ENCODE assay signal across 8 cellular contexts in genomic region chr17:29116652-29117439, GRCh38.
DNase-seq lines count a peak whose midpoint lies in the region; ATAC-seq and TF ChIP-seq lines count a peak whose summit lies in the region.

No MANE protein-coding gene starts in this region.

- no peak overlapping the region for H3K27ac Mint-ChIP-seq in activated CD4-positive, alpha-beta memory T cell treated with anti-CD3 and anti-CD28 coated beads for 36 hours

- H3K27me3 Mint-ChIP-seq in activated CD4-positive, alpha-beta memory T cell treated with anti-CD3 and anti-CD28 coated beads for 36 hours = no peaks in the 10 kb centered on the region

- in situ Hi-C loops in GM13977 (cut with MboI; ENCODE audit: low pct_unique_long_range_greater_than_20kb, low sequenced_read_pairs, unreplicated experiment) = no loop called here

- peaks cover 3% of the 10 kb centered on the region for H3K36me3 Mint-ChIP-seq in activated CD4-positive, alpha-beta memory T cell treated with anti-CD3 and anti-CD28 coated beads for 36 hours

- POLR2A ChIA-PET in AG04449 (lab: Yijun Ruan, JAX) = interaction anchor here (1.1 to 1.9 kb wide), 3 partner anchors 23 to 390 kb away, joined by 3 to 12 read pairs (median 3); partner anchors contain the start of gene TLCD1
- POLR2A ChIA-PET in activated CD4-positive, alpha-beta memory T cell treated with anti-CD3 and anti-CD28 coated beads for 36 hours (lab: Charles Lee) = interaction anchor here (0.8 to 1.3 kb wide), 4 partner anchors 21 to 390 kb away, joined by 3 to 7 read pairs (median 4); no protein-coding TSS in a partner anchor

- no peaks in the 10 kb centered on the region for H3K4me1 ChIP-seq in lung (ENCODE audit: control insufficient read depth in 2 of 2, insufficient read depth in 2 of 2, low read length in 2 of 2)

- no peaks in the 10 kb centered on the region for H3K9me3 ChIP-seq in lung (ENCODE audit: control insufficient read depth in 2 of 2, insufficient read depth in 1 of 2, low read length in 1 of 2)

- intact Hi-C loops in activated CD4-positive, alpha-beta memory T cell treated with anti-CD3 and anti-CD28 coated beads for 36 hours (cut with micrococcal nuclease) = loop anchor here (2.0 to 10.0 kb wide), 4 partner anchors 152 to 472 kb away; partner anchors contain the start of genes BLTP2, NEK8, PHF12 and TLCD1
- intact Hi-C loops in dorsolateral prefrontal cortex (cut with DNase I) = loop anchor here in 1 of 2 donors (1.0 kb wide), 1 partner anchor 152 kb away; no protein-coding TSS in a partner anchor

- H3K4me3 Mint-ChIP-seq in activated CD4-positive, alpha-beta memory T cell treated with anti-CD3 and anti-CD28 coated beads for 36 hours = no peak overlapping the region

- no peaks in the 10 kb centered on the region for H3K9me3 Mint-ChIP-seq in activated CD4-positive, alpha-beta memory T cell treated with anti-CD3 and anti-CD28 coated beads for 36 hours

- CTCF ChIA-PET in AG04449 (lab: Yijun Ruan, JAX) = interaction anchor here (0.7 to 20.8 kb wide), 64 partner anchors 3 to 470 kb away, joined by 3 to 1065 read pairs (median 5); partner anchors contain the start of genes MYO18A, NEK8, PHF12 and SEZ6
- CTCF ChIA-PET in activated CD4-positive, alpha-beta memory T cell treated with anti-CD3 and anti-CD28 coated beads for 36 hours (lab: Charles Lee) = interaction anchor here (0.5 to 12.6 kb wide), 81 partner anchors 8 to 728 kb away, joined by 3 to 475 read pairs (median 4); partner anchors contain the start of genes FAM222B, MYO18A, NEK8 and PHF12

- TF ChIP-seq CTCF in AG04449 (IDR thresholded peaks at IDR 0.05; ENCODE audit: insufficient read depth, low read length, missing control alignments) (peak; percentile 92), GM13977 (IDR thresholded peaks at IDR 0.05; ENCODE audit: extremely low read depth, insufficient read depth, missing control alignments) (peak; percentile 97), dorsolateral prefrontal cortex (IDR thresholded peaks at IDR 0.05 in 54 of 56, conservative IDR thresholded peaks at IDR 0.05 in 2 of 56; ENCODE audit: low read depth in 1 of 56, partially characterized antibody in 56 of 56) (peak; percentile 75 to 99 (median 94)), lung (IDR thresholded peaks at IDR 0.05; ENCODE audit: control extremely low read depth, extremely low read depth) (peak; percentile 76)

- H3K27ac ChIP-seq in dorsolateral prefrontal cortex (peak overlapping the region in 54 of 59 donors; percentile 11 to 88 (median 71)), lung (ENCODE audit: low read depth in 1 of 2, low read length in 1 of 2) (no peak overlapping the region)

- H3K4me1 Mint-ChIP-seq in activated CD4-positive, alpha-beta memory T cell treated with anti-CD3 and anti-CD28 coated beads for 36 hours (ENCODE audit: low read depth) = peaks cover 4% of the 10 kb centered on the region

- H3K27me3 ChIP-seq in dorsolateral prefrontal cortex (no peaks in the 10 kb centered on the region), lung (ENCODE audit: control insufficient read depth, insufficient read depth) (no peaks in the 10 kb centered on the region)

- 40 to 55% methylated on average over 22 to 25 of the region's 25 CpGs for WGBS in lung, 2 donors

- H3K36me3 ChIP-seq in lung (ENCODE audit: control insufficient read depth in 2 of 2, insufficient read depth in 2 of 2, low read length in 2 of 2) = peaks cover 6 to 56% of the 10 kb centered on the region in 2 donors

- no peak overlapping the region for H3K4me3 ChIP-seq in AG04449 (ENCODE audit: low read depth, low read length)
- peak overlapping the region in 2 of 59 donors; percentile 13 to 14 for H3K4me3 ChIP-seq in dorsolateral prefrontal cortex
- no peak overlapping the region for H3K4me3 ChIP-seq in lung

- DNase-seq in AG04449 (ENCODE audit: low read depth, low spot score) (no peak), GM13977 (ENCODE audit: low spot score) (peak; percentile 83), NCI-H748 (lab: John Stamatoyannopoulos, UW; ENCODE audit: unreplicated experiment) (peak; percentile 76), dorsolateral prefrontal cortex (peak; percentile 78 to 88 (median 84)), lung (ENCODE audit: low spot score) (peak; percentile 76)
- DNase-seq in activated CD4-positive, alpha-beta memory T cell treated with anti-CD3 and anti-CD28 coated beads for 36 hours = peak; percentile 87
- DNase-seq in stimulated activated CD8-positive, alpha-beta memory T cell treated with anti-CD3 and anti-CD28 coated beads, Interleukin-15, amount 100 ng/mL, for 1 hour (ENCODE audit: low read depth) = peak; percentile 62

- ATAC-seq in lung (ENCODE audit: insufficient read depth, low FRiP score) = no peak
- ATAC-seq in HG03432 (IDR thresholded peaks at IDR 0.05; ENCODE audit: unreplicated experiment) = no peak

Comparison
In these comparisons a context has a peak if more than half of its experiments do, and no peak if none do; other contexts are left out.
1. H3K27ac ChIP-seq: peak in dorsolateral prefrontal cortex (54 of 59); none in lung (0 of 2).
2. Peak in every context shown above with its lines, with median percentiles within 50 percentile points of each other: CTCF ChIP-seq.